Comparison of ENCODE assay signal across 1 cellular context in genomic region chr7:131072505-131073091, GRCh38.
TF ChIP-seq lines count a peak whose summit lies in the region.

No MANE protein-coding gene starts in this region.

TF ChIP-seq in H1, 55 proteins besides CTCF, POLR2A, EP300 and RAD21:
- TF ChIP-seq POLR2AphosphoS5 (IDR thresholded peaks at IDR 0.05; ENCODE audit: low read depth, low read length) (0 out of 2 replicates have a peak, but pooled peaks have one; percentile 32), ATF2 (IDR thresholded peaks at IDR 0.05; ENCODE audit: low read length) (no peak), TBP (IDR thresholded peaks at IDR 0.05; ENCODE audit: low read depth, low read length) (peak; percentile 41; the same call in 1 of the 2 replicates), CREB1 (IDR thresholded peaks at IDR 0.05) (no peak), TEAD4 (IDR thresholded peaks at IDR 0.05; ENCODE audit: low read depth, low read length) (peak; percentile 72), KDM5A (IDR thresholded peaks at IDR 0.05; ENCODE audit: low read length) (no peak), ATF3 (IDR thresholded peaks at IDR 0.05; ENCODE audit: insufficient read depth, low read depth, low read length) (no peak), SIX5 (IDR thresholded peaks at IDR 0.05; ENCODE audit: low read depth, low read length) (peak; percentile 64), TAF1 (IDR thresholded peaks at IDR 0.05; ENCODE audit: low read depth, low read length) (peak; percentile 54; the same call in 1 of the 2 replicates), CBX5 (IDR thresholded peaks at IDR 0.05; ENCODE audit: low read depth, low read length) (no peak)
